In genomic region chr5:145778144-145778900, GRCh38 we compare ENCODE assay signal across 31 cellular contexts. TPM values are rescaled to one million over a fixed set of nuclear protein-coding genes. Genes with fewer than 3 reads are reported as not detected.
DNase-seq lines count a peak whose midpoint lies in the region; ATAC-seq and TF ChIP-seq lines count a peak whose summit lies in the region.
"Had no signal": no experiment of that assay in that cellular context is flagged by ENCODE, and none has a peak within 500 bp of the region (broad histone marks: within the 10 kb centered on the region; RNA-seq: fewer than 3 reads in every experiment).

No MANE protein-coding gene starts in this region.

- H3K27me3 ChIP-seq in dorsolateral prefrontal cortex: no peaks in the 10 kb centered on the region
- H3K27me3 ChIP-seq: esophagus muscularis mucosa, foreskin keratinocyte, heart right ventricle, neural progenitor cell had no signal

- no peaks in the 10 kb centered on the region for H3K4me1 Mint-ChIP-seq in immature natural killer cell
- H3K4me1 Mint-ChIP-seq: activated naive CD8-positive, alpha-beta T cell treated with anti-CD3 and anti-CD28 coated beads, Interleukin-2, amount 50 U/mL, for 24 hours; central memory CD8-positive, alpha-beta T cell had no signal

- no peak overlapping the region for H3K4me3 ChIP-seq in dorsolateral prefrontal cortex
- H3K4me3 ChIP-seq: esophagus muscularis mucosa, heart right ventricle, neural progenitor cell had no signal

- H3K27ac ChIP-seq in dorsolateral prefrontal cortex: peak overlapping the region in 48 of 59 donors; percentile 7 to 86 (median 63)
- H3K27ac ChIP-seq: esophagus muscularis mucosa, foreskin keratinocyte, heart right ventricle, HL-60, neural progenitor cell had no signal

- no peaks in the 10 kb centered on the region for H3K27me3 Mint-ChIP-seq in immature natural killer cell (ENCODE audit: low read depth in 3 of 3)
- H3K27me3 Mint-ChIP-seq: activated naive CD8-positive, alpha-beta T cell treated with anti-CD3 and anti-CD28 coated beads, Interleukin-2, amount 50 U/mL, for 24 hours; central memory CD8-positive, alpha-beta T cell had no signal

- H3K9me3 Mint-ChIP-seq in immature natural killer cell: no peaks in the 10 kb centered on the region
- H3K9me3 Mint-ChIP-seq: activated naive CD8-positive, alpha-beta T cell treated with anti-CD3 and anti-CD28 coated beads, Interleukin-2, amount 50 U/mL, for 24 hours; CD8-positive, alpha-beta T cell; central memory CD8-positive, alpha-beta T cell; T-helper 1 cell treated with Interleukin-12 subunit alpha and Interleukin-12 subunit beta and Interleukin-4 antibody, amounts not matched to agents 30 μg/mL and 1 μg/mL, for 36 hours had no signal

- intact Hi-C loops in left cardiac atrium (cut with DNase I): no loop called here
- intact Hi-C loops in left ventricle myocardium superior (cut with micrococcal nuclease): no loop called here
- intact Hi-C loops in dorsolateral prefrontal cortex (cut with DNase I): no loop called here

- H3K36me3 Mint-ChIP-seq in immature natural killer cell: no peaks in the 10 kb centered on the region
- H3K36me3 Mint-ChIP-seq: CD8-positive, alpha-beta T cell had no signal

- no peak overlapping the region for H3K27ac Mint-ChIP-seq in immature natural killer cell
- H3K27ac Mint-ChIP-seq: activated naive CD8-positive, alpha-beta T cell treated with anti-CD3 and anti-CD28 coated beads, Interleukin-2, amount 50 U/mL, for 24 hours; CD8-positive, alpha-beta T cell; neural progenitor cell; T-helper 1 cell treated with Interleukin-12 subunit alpha and Interleukin-12 subunit beta and Interleukin-4 antibody, amounts not matched to agents 30 μg/mL and 1 μg/mL, for 36 hours had no signal

- peak; percentile 43 for DNase-seq in left cardiac atrium
- DNase-seq in left ventricle myocardium superior: no peak
- DNase-seq in dorsolateral prefrontal cortex: peak; percentile 10 to 85 (median 72)
- peak; percentile 87 for DNase-seq in occipital lobe (lab: John Stamatoyannopoulos, UW)
- DNase-seq in immature natural killer cell: no peak
- no peak for DNase-seq in midbrain (lab: John Stamatoyannopoulos, UW)
- DNase-seq: activated CD4-positive, alpha-beta T cell treated with anti-CD3 and anti-CD28 coated beads, Interleukin-2, amount 50 U/mL, for 1 hour; activated CD4-positive, CD25-positive, alpha-beta regulatory T cell; activated naive CD4-positive, alpha-beta T cell; activated naive CD8-positive, alpha-beta T cell treated with anti-CD3 and anti-CD28 coated beads, Interleukin-2, amount 50 U/mL, for 24 hours; AML-193; CD8-positive, alpha-beta T cell; dermis blood vessel endothelial cell; foreskin keratinocyte; KBM-7; kidney glomerular epithelial cell; NCI-H187 treated with DMSO at 0.1 percent for 48 hours; NCI-H524 treated with DMSO at 0.1 percent for 48 hours; OCI-M1; stimulated activated CD4-positive, alpha-beta T cell treated with anti-CD3 and anti-CD28 coated beads, Interleukin-4, amount 100 ng/mL, for 1 hour; substantia nigra had no signal

- TF ChIP-seq CTCF in dorsolateral prefrontal cortex (IDR thresholded peaks at IDR 0.05 in 54 of 56, conservative IDR thresholded peaks at IDR 0.05 in 2 of 56; ENCODE audit: low read depth in 1 of 56, partially characterized antibody in 56 of 56): no peak

- ATAC-seq in left cardiac atrium (peak; percentile 14 to 49), left ventricle myocardium superior (no peak), GM18907 (IDR thresholded peaks at IDR 0.05; ENCODE audit: unreplicated experiment) (no peak), HG03520 (IDR thresholded peaks at IDR 0.05; ENCODE audit: unreplicated experiment) (no peak)
- ATAC-seq: activated naive CD8-positive, alpha-beta T cell treated with anti-CD3 and anti-CD28 coated beads, Interleukin-2, amount 50 U/mL, for 24 hours; CD8-positive, alpha-beta T cell; foreskin keratinocyte; sciatic nerve; SK-N-SH treated with all-trans-retinoic acid at 6 μM for 48 hours had no signal

- H3K4me3 Mint-ChIP-seq in immature natural killer cell: no peak overlapping the region
- H3K4me3 Mint-ChIP-seq: activated naive CD8-positive, alpha-beta T cell treated with anti-CD3 and anti-CD28 coated beads, Interleukin-2, amount 50 U/mL, for 24 hours; CD8-positive, alpha-beta T cell; central memory CD8-positive, alpha-beta T cell; neural progenitor cell; T-helper 1 cell treated with Interleukin-12 subunit alpha and Interleukin-12 subunit beta and Interleukin-4 antibody, amounts not matched to agents 30 μg/mL and 1 μg/mL, for 36 hours had no signal

RNA-seq across cellular contexts. Expression of gene PRELID2, which starts 56.8 kb away (rescaled TPM):
- total RNA-seq in left cardiac atrium (10 to 100 TPM; 21.1 to 23.1 TPM), left ventricle myocardium superior (18.9 TPM), dorsolateral prefrontal cortex (10 to 100 TPM in 119 of 120 experiments, 1 to 10 TPM in 1; 9.0 to 43.7 (median 22.9) TPM), occipital lobe (13.3 TPM)
- 1 to 10 TPM in 2 of 3 donors, under 1 TPM in 1; 0.62 to 1.9 (median 1.4) TPM for polyA plus RNA-seq in immature natural killer cell

Comparison
In these comparisons a context has a peak if more than half of its experiments do, and no peak if none do; other contexts are left out.
1. ATAC-seq: peak in left cardiac atrium (2 of 2); none in left ventricle myocardium superior (single experiment), GM18907 (single experiment) and HG03520 (single experiment).
2. DNase-seq: peak in left cardiac atrium (single experiment), dorsolateral prefrontal cortex (10 of 10) and occipital lobe (single experiment); none in left ventricle myocardium superior (single experiment), immature natural killer cell (0 of 3) and midbrain (single experiment).